ENCODE assay signal across 20 cellular contexts in the genomic region with DNA sequence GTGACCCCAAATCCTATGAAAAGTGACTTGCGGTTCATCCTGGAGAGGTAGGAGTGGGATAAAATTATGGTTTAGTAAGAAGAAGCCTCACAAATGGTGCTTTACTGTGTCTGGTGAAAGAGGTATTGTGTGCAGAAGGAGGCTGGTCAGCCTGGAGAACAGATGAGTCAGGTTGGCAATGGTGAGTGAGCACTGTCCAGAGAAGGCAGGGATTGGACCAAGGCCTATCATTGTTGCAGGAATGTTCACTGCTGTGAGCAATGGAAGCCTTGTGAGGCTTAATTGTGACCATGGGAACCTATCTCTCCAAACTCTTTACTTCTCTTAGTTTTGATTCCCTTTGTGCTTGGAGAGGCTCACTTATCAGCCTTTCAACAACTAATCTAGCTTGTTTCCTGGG.
A peak's percentile ranks its signal among the peaks of the same experiment; 100 is the strongest.
DNase-seq lines count a peak whose midpoint lies in the region; ATAC-seq and TF ChIP-seq lines count a peak whose summit lies in the region.
"Had no signal": no experiment of that assay in that cellular context is flagged by ENCODE, and none has a peak within 500 bp of the region (broad histone marks: within the 10 kb centered on the region; RNA-seq: fewer than 3 reads in every experiment).

No MANE protein-coding gene starts in this region.

- BruUV-seq in MCF 10A (replicated peaks; lab: Mats Ljungman, UMichigan): no TSS peak

- H3K27ac Mint-ChIP-seq in MCF 10A (ENCODE audit: low read depth, unreplicated experiment): no peak overlapping the region
- H3K27ac Mint-ChIP-seq in stimulated activated naive CD8-positive, alpha-beta T cell treated with anti-CD3 and anti-CD28 coated beads, Interleukin-15, amount 100 ng/mL, for 72 hours: no peak overlapping the region
- H3K27ac Mint-ChIP-seq: activated naive CD8-positive, alpha-beta T cell treated with anti-CD3 and anti-CD28 coated beads, Interleukin-2, amount 50 U/mL, for 24 hours; activated T-cell treated with anti-CD3 and anti-CD28 coated beads, Interleukin-2, amount 50 U/mL, for 72 hours had no signal

- CTCF ChIA-PET in MCF 10A (lab: Yijun Ruan, JAX): interaction anchor here (1.4 kb wide), 1 partner anchor 50 kb away, joined by 4 read pairs; no protein-coding TSS in a partner anchor

- in situ Hi-C loops in astrocyte of the spinal cord (cut with HindIII; ENCODE audit: low sequenced_read_pairs): no loop called here

- H3K36me3 ChIP-seq in breast epithelium (no peaks in the 10 kb centered on the region), lower lobe of right lung (no peaks in the 10 kb centered on the region)
- H3K36me3 ChIP-seq: tibial nerve had no signal

- TF ChIP-seq POLR2A in breast epithelium (IDR thresholded peaks at IDR 0.05): no peak

- no peak overlapping the region for H3K27ac ChIP-seq in breast epithelium
- H3K27ac ChIP-seq in foreskin keratinocyte: no peak overlapping the region
- H3K27ac ChIP-seq in lower lobe of right lung: no peak overlapping the region
- H3K27ac ChIP-seq: 22Rv1, hepatocyte, parathyroid adenoma, tibial nerve had no signal

- H3K4me1 Mint-ChIP-seq in MCF 10A (ENCODE audit: insufficient read depth, unreplicated experiment): peaks cover 16% of the 10 kb centered on the region
- H3K4me1 Mint-ChIP-seq in stimulated activated naive CD8-positive, alpha-beta T cell treated with anti-CD3 and anti-CD28 coated beads, Interleukin-15, amount 100 ng/mL, for 72 hours: no peaks in the 10 kb centered on the region
- H3K4me1 Mint-ChIP-seq: activated naive CD8-positive, alpha-beta T cell treated with anti-CD3 and anti-CD28 coated beads, Interleukin-2, amount 50 U/mL, for 24 hours had no signal

- H3K27me3 ChIP-seq in breast epithelium (no peaks in the 10 kb centered on the region), foreskin keratinocyte (no peaks in the 10 kb centered on the region), lower lobe of right lung (ENCODE audit: low read depth) (no peaks in the 10 kb centered on the region)
- H3K27me3 ChIP-seq: hepatocyte, tibial nerve had no signal

- intact Hi-C loops in MCF 10A (cut with micrococcal nuclease) (no loop called here), breast epithelium (cut with DNase I; ENCODE audit: low total_unique reads) (no loop called here), lower lobe of right lung (cut with DNase I) (no loop called here)

- no peaks in the 10 kb centered on the region for H3K9me3 Mint-ChIP-seq in MCF 10A (ENCODE audit: unreplicated experiment)
- H3K9me3 Mint-ChIP-seq in stimulated activated naive CD8-positive, alpha-beta T cell treated with anti-CD3 and anti-CD28 coated beads, Interleukin-15, amount 100 ng/mL, for 72 hours: no peaks in the 10 kb centered on the region
- H3K9me3 Mint-ChIP-seq: activated naive CD8-positive, alpha-beta T cell treated with anti-CD3 and anti-CD28 coated beads, Interleukin-2, amount 50 U/mL, for 24 hours; activated T-cell treated with anti-CD3 and anti-CD28 coated beads, Interleukin-2, amount 50 U/mL, for 72 hours had no signal

- H3K36me3 Mint-ChIP-seq in MCF 10A (ENCODE audit: insufficient read depth, unreplicated experiment): peaks cover 5% of the 10 kb centered on the region

- POLR2A ChIA-PET in MCF 10A (lab: Yijun Ruan, JAX): no interaction called here

- H3K4me1 ChIP-seq in breast epithelium: no peaks in the 10 kb centered on the region
- peaks cover 7% of the 10 kb centered on the region for H3K4me1 ChIP-seq in foreskin keratinocyte
- no peaks in the 10 kb centered on the region for H3K4me1 ChIP-seq in lower lobe of right lung
- H3K4me1 ChIP-seq: parathyroid adenoma, tibial nerve had no signal

- H3K9me3 ChIP-seq in breast epithelium (no peaks in the 10 kb centered on the region), lower lobe of right lung (no peaks in the 10 kb centered on the region)
- H3K9me3 ChIP-seq: tibial nerve had no signal

- DNase-seq in MCF 10A (ENCODE audit: unreplicated experiment): peak; percentile 10
- DNase-seq in breast epithelium (ENCODE audit: low spot score in 2 of 2): no peak
- DNase-seq in astrocyte of the spinal cord (ENCODE audit: low read depth, low spot score): peak; percentile 40
- peak in 1 of 2 donors; percentile 47 for DNase-seq in foreskin keratinocyte
- DNase-seq in superior temporal gyrus (ENCODE audit: extremely low spot score): peak; percentile 66
- no peak for DNase-seq in stimulated activated naive CD8-positive, alpha-beta T cell treated with anti-CD3 and anti-CD28 coated beads, Interleukin-15, amount 100 ng/mL, for 72 hours
- DNase-seq in lower lobe of right lung: no peak
- DNase-seq in GM20000 (ENCODE audit: low spot score): no peak
- DNase-seq: activated CD4-positive, alpha-beta T cell treated with anti-CD3 and anti-CD28 coated beads, Interleukin-2, amount 50 U/mL, for 48 hours; activated naive CD8-positive, alpha-beta T cell treated with anti-CD3 and anti-CD28 coated beads, Interleukin-2, amount 50 U/mL, for 24 hours; activated T-cell treated with anti-CD3 and anti-CD28 coated beads, Interleukin-2, amount 50 U/mL, for 72 hours; DMS79; left cardiac atrium; NCI-H1092; NCI-H526 treated with DMSO at 0.1 percent for 48 hours; OCI-M1 had no signal

- TF ChIP-seq CTCF in MCF 10A (IDR thresholded peaks at IDR 0.05; ENCODE audit: unreplicated experiment): no peak
- TF ChIP-seq CTCF in breast epithelium (IDR thresholded peaks at IDR 0.05): no peak
- TF ChIP-seq CTCF in astrocyte of the spinal cord (IDR thresholded peaks at IDR 0.05; ENCODE audit: low read depth, low read length): no peak
- no peak for TF ChIP-seq CTCF in foreskin keratinocyte (conservative IDR thresholded peaks at IDR 0.05)
- no peak for TF ChIP-seq CTCF in lower lobe of right lung (IDR thresholded peaks at IDR 0.05)
- TF ChIP-seq CTCF in GM20000 (IDR thresholded peaks at IDR 0.05; ENCODE audit: extremely low read depth, missing control alignments): no peak

- H3K4me3 ChIP-seq in breast epithelium (no peak overlapping the region), astrocyte of the spinal cord (ENCODE audit: low read depth, low read length) (no peak overlapping the region), lower lobe of right lung (no peak overlapping the region)
- H3K4me3 ChIP-seq: hepatocyte, tibial nerve had no signal

- no peaks in the 10 kb centered on the region for H3K27me3 Mint-ChIP-seq in MCF 10A (ENCODE audit: insufficient read depth, unreplicated experiment)
- peaks cover 10% of the 10 kb centered on the region for H3K27me3 Mint-ChIP-seq in stimulated activated naive CD8-positive, alpha-beta T cell treated with anti-CD3 and anti-CD28 coated beads, Interleukin-15, amount 100 ng/mL, for 72 hours

- H3K4me3 Mint-ChIP-seq in MCF 10A (ENCODE audit: unreplicated experiment): no peak overlapping the region
- H3K4me3 Mint-ChIP-seq in stimulated activated naive CD8-positive, alpha-beta T cell treated with anti-CD3 and anti-CD28 coated beads, Interleukin-15, amount 100 ng/mL, for 72 hours: no peak overlapping the region
- H3K4me3 Mint-ChIP-seq: activated naive CD8-positive, alpha-beta T cell treated with anti-CD3 and anti-CD28 coated beads, Interleukin-2, amount 50 U/mL, for 24 hours; activated T-cell treated with anti-CD3 and anti-CD28 coated beads, Interleukin-2, amount 50 U/mL, for 72 hours had no signal

- ATAC-seq in foreskin keratinocyte (peak; percentile 55), lower lobe of right lung (no peak)
- no peak for ATAC-seq in stimulated activated naive CD8-positive, alpha-beta T cell treated with anti-CD3 and anti-CD28 coated beads, Interleukin-15, amount 100 ng/mL, for 72 hours
- ATAC-seq: activated naive CD8-positive, alpha-beta T cell treated with anti-CD3 and anti-CD28 coated beads, Interleukin-2, amount 50 U/mL, for 24 hours; activated T-cell treated with anti-CD3 and anti-CD28 coated beads, Interleukin-2, amount 50 U/mL, for 72 hours had no signal

Comparison
In these comparisons a context has a peak if more than half of its experiments do, and no peak if none do; other contexts are left out.
1. DNase-seq: peak in MCF 10A (single experiment), astrocyte of the spinal cord (single experiment) and superior temporal gyrus (single experiment); none in breast epithelium (0 of 2), stimulated activated naive CD8-positive, alpha-beta T cell treated with anti-CD3 and anti-CD28 coated beads, Interleukin-15, amount 100 ng/mL, for 72 hours (0 of 2), lower lobe of right lung (single experiment) and GM20000 (single experiment).